In the genomic region with DNA sequence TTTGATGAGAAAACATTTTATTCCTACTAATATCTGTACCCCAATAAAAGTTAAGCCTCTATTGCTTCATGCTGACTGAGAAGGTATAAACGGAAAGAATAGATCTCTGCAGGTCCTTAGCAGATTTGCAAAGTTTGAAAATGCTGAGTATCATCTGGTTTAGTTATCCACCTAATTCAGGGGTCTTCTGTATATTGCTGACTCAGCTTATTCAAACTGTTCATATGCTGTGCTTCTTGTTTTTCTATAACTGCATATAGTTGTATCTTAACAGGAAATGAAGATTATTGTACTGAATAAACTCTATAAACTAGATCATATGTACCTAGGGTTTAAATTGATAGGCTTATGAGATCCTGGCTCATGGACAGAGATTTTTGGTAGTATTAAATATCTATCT, we compare ENCODE assay signal across 27 cellular contexts.
"Had no signal": no experiment of that assay in that cellular context is flagged by ENCODE, and none has a peak within 500 bp of the region (broad histone marks: within the 10 kb centered on the region; RNA-seq: fewer than 3 reads in every experiment).

No MANE protein-coding gene starts in this region.

- H3K9me3 Mint-ChIP-seq: dendritic cell treated with granulocyte-macrophage colony-stimulating factor and Interleukin-4, amounts not matched to agents 40 ng/mL and 50 ng/mL, for 4 days; effector memory CD8-positive, alpha-beta T cell; endodermal cell had no signal

- H3K27ac ChIP-seq: colonic mucosa, epithelial cell of prostate, esophagus squamous epithelium, gastrocnemius medialis, heart right ventricle, left lung, lower lobe of right lung had no signal

- ATAC-seq: effector memory CD8-positive, alpha-beta T cell; esophagus mucosa; gastrocnemius medialis; heart right ventricle; left cardiac atrium; left lung; left ventricle myocardium superior; lower lobe of right lung; mucosa of descending colon had no signal

- H3K27ac Mint-ChIP-seq: dendritic cell treated with granulocyte-macrophage colony-stimulating factor and Interleukin-4, amounts not matched to agents 40 ng/mL and 50 ng/mL, for 4 days; effector memory CD8-positive, alpha-beta T cell; endodermal cell; mesothelial cell of epicardium had no signal

- H3K4me3 ChIP-seq: colonic mucosa, esophagus squamous epithelium, gastrocnemius medialis, heart right ventricle, left lung, lower lobe of right lung, mucosa of descending colon had no signal

- H3K4me3 Mint-ChIP-seq: dendritic cell treated with granulocyte-macrophage colony-stimulating factor and Interleukin-4, amounts not matched to agents 40 ng/mL and 50 ng/mL, for 4 days; effector memory CD8-positive, alpha-beta T cell; endodermal cell; mesothelial cell of epicardium had no signal

- H3K36me3 ChIP-seq: colonic mucosa, esophagus squamous epithelium, gastrocnemius medialis, heart right ventricle, left lung, lower lobe of right lung had no signal

- H3K9me3 ChIP-seq: colonic mucosa, esophagus squamous epithelium, gastrocnemius medialis, heart right ventricle, left lung, lower lobe of right lung, mucosa of descending colon had no signal

- H3K4me1 Mint-ChIP-seq: endodermal cell had no signal

- H3K4me1 ChIP-seq: colonic mucosa, esophagus squamous epithelium, left lung, lower lobe of right lung had no signal

- FAIRE-seq: endometrium, islet of Langerhans, keratinocyte had no signal

- DNase-seq: colonic mucosa; cortex of kidney; effector CD8-positive, alpha-beta T cell; effector memory CD8-positive, alpha-beta T cell; endodermal cell; erythroblast; esophagus squamous epithelium; foreskin fibroblast; foreskin melanocyte; gastrocnemius medialis; glutamatergic neuron; head of caudate nucleus; heart right ventricle; hippocampal formation; left cardiac atrium; left lung; left ventricle myocardium superior; lower lobe of right lung; mesenchymal stem cell; mucosa of descending colon had no signal

- H3K27me3 ChIP-seq: colonic mucosa, esophagus squamous epithelium, gastrocnemius medialis, heart right ventricle, left lung had no signal
